2 cellular contexts compared by ENCODE assay signal in genomic region chr4:189362364-189362763, GRCh38.
TF ChIP-seq lines count a peak whose summit lies in the region.

No MANE protein-coding gene starts in this region.

TF ChIP-seq in HepG2, 621 proteins besides CTCF, POLR2A, EP300 and RAD21 (continued from another document):
- TF ChIP-seq, protein P1, sequence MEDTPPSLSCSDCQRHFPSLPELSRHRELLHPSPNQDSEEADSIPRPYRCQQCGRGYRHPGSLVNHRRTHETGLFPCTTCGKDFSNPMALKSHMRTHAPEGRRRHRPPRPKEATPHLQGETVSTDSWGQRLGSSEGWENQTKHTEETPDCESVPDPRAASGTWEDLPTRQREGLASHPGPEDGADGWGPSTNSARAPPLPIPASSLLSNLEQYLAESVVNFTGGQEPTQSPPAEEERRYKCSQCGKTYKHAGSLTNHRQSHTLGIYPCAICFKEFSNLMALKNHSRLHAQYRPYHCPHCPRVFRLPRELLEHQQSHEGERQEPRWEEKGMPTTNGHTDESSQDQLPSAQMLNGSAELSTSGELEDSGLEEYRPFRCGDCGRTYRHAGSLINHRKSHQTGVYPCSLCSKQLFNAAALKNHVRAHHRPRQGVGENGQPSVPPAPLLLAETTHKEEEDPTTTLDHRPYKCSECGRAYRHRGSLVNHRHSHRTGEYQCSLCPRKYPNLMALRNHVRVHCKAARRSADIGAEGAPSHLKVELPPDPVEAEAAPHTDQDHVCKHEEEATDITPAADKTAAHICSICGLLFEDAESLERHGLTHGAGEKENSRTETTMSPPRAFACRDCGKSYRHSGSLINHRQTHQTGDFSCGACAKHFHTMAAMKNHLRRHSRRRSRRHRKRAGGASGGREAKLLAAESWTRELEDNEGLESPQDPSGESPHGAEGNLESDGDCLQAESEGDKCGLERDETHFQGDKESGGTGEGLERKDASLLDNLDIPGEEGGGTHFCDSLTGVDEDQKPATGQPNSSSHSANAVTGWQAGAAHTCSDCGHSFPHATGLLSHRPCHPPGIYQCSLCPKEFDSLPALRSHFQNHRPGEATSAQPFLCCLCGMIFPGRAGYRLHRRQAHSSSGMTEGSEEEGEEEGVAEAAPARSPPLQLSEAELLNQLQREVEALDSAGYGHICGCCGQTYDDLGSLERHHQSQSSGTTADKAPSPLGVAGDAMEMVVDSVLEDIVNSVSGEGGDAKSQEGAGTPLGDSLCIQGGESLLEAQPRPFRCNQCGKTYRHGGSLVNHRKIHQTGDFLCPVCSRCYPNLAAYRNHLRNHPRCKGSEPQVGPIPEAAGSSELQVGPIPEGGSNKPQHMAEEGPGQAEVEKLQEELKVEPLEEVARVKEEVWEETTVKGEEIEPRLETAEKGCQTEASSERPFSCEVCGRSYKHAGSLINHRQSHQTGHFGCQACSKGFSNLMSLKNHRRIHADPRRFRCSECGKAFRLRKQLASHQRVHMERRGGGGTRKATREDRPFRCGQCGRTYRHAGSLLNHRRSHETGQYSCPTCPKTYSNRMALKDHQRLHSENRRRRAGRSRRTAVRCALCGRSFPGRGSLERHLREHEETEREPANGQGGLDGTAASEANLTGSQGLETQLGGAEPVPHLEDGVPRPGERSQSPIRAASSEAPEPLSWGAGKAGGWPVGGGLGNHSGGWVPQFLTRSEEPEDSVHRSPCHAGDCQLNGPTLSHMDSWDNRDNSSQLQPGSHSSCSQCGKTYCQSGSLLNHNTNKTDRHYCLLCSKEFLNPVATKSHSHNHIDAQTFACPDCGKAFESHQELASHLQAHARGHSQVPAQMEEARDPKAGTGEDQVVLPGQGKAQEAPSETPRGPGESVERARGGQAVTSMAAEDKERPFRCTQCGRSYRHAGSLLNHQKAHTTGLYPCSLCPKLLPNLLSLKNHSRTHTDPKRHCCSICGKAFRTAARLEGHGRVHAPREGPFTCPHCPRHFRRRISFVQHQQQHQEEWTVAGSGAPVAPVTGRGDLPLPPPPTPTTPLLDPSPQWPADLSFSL (CRISPR knock-in tag; IDR thresholded peaks at IDR 0.05) = peak; percentile 81
- TF ChIP-seq, protein P2, sequence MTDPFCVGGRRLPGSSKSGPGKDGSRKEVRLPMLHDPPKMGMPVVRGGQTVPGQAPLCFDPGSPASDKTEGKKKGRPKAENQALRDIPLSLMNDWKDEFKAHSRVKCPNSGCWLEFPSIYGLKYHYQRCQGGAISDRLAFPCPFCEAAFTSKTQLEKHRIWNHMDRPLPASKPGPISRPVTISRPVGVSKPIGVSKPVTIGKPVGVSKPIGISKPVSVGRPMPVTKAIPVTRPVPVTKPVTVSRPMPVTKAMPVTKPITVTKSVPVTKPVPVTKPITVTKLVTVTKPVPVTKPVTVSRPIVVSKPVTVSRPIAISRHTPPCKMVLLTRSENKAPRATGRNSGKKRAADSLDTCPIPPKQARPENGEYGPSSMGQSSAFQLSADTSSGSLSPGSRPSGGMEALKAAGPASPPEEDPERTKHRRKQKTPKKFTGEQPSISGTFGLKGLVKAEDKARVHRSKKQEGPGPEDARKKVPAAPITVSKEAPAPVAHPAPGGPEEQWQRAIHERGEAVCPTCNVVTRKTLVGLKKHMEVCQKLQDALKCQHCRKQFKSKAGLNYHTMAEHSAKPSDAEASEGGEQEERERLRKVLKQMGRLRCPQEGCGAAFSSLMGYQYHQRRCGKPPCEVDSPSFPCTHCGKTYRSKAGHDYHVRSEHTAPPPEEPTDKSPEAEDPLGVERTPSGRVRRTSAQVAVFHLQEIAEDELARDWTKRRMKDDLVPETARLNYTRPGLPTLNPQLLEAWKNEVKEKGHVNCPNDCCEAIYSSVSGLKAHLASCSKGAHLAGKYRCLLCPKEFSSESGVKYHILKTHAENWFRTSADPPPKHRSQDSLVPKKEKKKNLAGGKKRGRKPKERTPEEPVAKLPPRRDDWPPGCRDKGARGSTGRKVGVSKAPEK (CRISPR knock-in tag; IDR thresholded peaks at IDR 0.05; ENCODE audit: borderline replicate concordance) = no peak
- no peak for TF ChIP-seq GATAD1 (CRISPR knock-in tag; IDR thresholded peaks at IDR 0.05)
- TF ChIP-seq ZBED4 (CRISPR knock-in tag; IDR thresholded peaks at IDR 0.05; ENCODE audit: borderline replicate concordance) = no peak

TF ChIP-seq in H1, 55 proteins besides CTCF, POLR2A, EP300 and RAD21 (continued from another document):
- TF ChIP-seq, protein P3, sequence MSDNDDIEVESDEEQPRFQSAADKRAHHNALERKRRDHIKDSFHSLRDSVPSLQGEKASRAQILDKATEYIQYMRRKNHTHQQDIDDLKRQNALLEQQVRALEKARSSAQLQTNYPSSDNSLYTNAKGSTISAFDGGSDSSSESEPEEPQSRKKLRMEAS (IDR thresholded peaks at IDR 0.05) = no peak
- TF ChIP-seq E2F6 (IDR thresholded peaks at IDR 0.05) (no peak), CBX8 (IDR thresholded peaks at IDR 0.05; ENCODE audit: borderline replicate concordance, low read depth, low read length) (no peak), POU5F1 (IDR thresholded peaks at IDR 0.05; ENCODE audit: low read depth, low read length) (no peak)
